Comparison of ENCODE assay signal across 9 cellular contexts in genomic region chr19:9818734-9819589, GRCh38. TPM values are rescaled to one million over a fixed set of nuclear protein-coding genes. Genes with fewer than 3 reads are reported as not detected.
DNase-seq lines count a peak whose midpoint lies in the region; ATAC-seq, FAIRE-seq and TF ChIP-seq lines count a peak whose summit lies in the region.
"Had no signal": no experiment of that assay in that cellular context is flagged by ENCODE, and none has a peak within 500 bp of the region (broad histone marks: within the 10 kb centered on the region; RNA-seq: fewer than 3 reads in every experiment).

FBXL12 (minus strand) TSS chr19:9819079; CDS start chr19:9818813, 266 bp downstream.

- H3K9me3 Mint-ChIP-seq in chondrocyte (ENCODE audit: low read depth), result no peaks in the 10 kb centered on the region

- TF ChIP-seq CTCF in chondrocyte (IDR thresholded peaks at IDR 0.05) (no peak), kidney (IDR thresholded peaks at IDR 0.05; ENCODE audit: borderline replicate concordance, extremely low read depth, insufficient read depth) (no peak)

- H3K36me3 Mint-ChIP-seq in chondrocyte (ENCODE audit: low read depth), result peaks cover 4% of the 10 kb centered on the region

- DNase-seq in AG20443 (ENCODE audit: low spot score) (peak; percentile 95), NCI-H510A treated with DMSO at 0.1 percent for 48 hours (lab: John Stamatoyannopoulos, UW) (peak; percentile 99), chondrocyte (ENCODE audit: low spot score) (peak; percentile 100), kidney (peak; percentile 100)
- DNase-seq in activated CD4-positive, alpha-beta T cell treated with anti-CD3 and anti-CD28 coated beads for 24 hours (ENCODE audit: low read depth in 2 of 2), result peak; percentile 100
- DNase-seq in stimulated activated CD4-positive, alpha-beta T cell treated with anti-CD3 and anti-CD28 coated beads, Interleukin-15, amount 100 ng/mL, for 24 hours, result peak; percentile 100

- H3K9ac ChIP-seq in kidney (ENCODE audit: low read length in 2 of 2), result peak within 1 kb of the TSS; percentile 84 to 92

- ATAC-seq in HG03432 (IDR thresholded peaks at IDR 0.05; ENCODE audit: unreplicated experiment), result peak; percentile 86

- peak within 1 kb of the TSS; percentile 66 to 93 for H3K4me3 ChIP-seq in kidney (ENCODE audit: low read length in 2 of 2)

- peaks cover 6 to 9% of the 10 kb centered on the region in 2 donors for H3K4me1 ChIP-seq in kidney (ENCODE audit: control insufficient read depth in 1 of 2, insufficient read depth in 1 of 2, low read depth in 1 of 2, low read length in 2 of 2)

- peak; percentile 91 for TF ChIP-seq POLR2A in GM19099 (IDR thresholded peaks at IDR 0.05; ENCODE audit: extremely low read depth, insufficient read length, low read depth)

- peak within 1 kb of the TSS; percentile 96 for H3K27ac Mint-ChIP-seq in chondrocyte (ENCODE audit: unreplicated experiment)

- H3K36me3 ChIP-seq in kidney (ENCODE audit: control insufficient read depth in 1 of 2, insufficient read depth in 2 of 2, low read length in 2 of 2), result no peaks in the 10 kb centered on the region

- peaks cover 39% of the 10 kb centered on the region for H3K4me1 Mint-ChIP-seq in chondrocyte (ENCODE audit: low read depth)

- FAIRE-seq in kidney (lab: Jason Lieb, UNC), result peak; percentile 95
- FAIRE-seq: islet of Langerhans had no signal

- H3K4me3 Mint-ChIP-seq in chondrocyte (ENCODE audit: unreplicated experiment), result peak within 1 kb of the TSS; percentile 89

- no peaks in the 10 kb centered on the region for H3K9me3 ChIP-seq in kidney (ENCODE audit: control insufficient read depth in 1 of 2, low read length in 2 of 2)

- intact Hi-C loops in kidney (cut with DNase I), result no loop called here

- H3K27ac ChIP-seq in kidney (ENCODE audit: low read depth in 2 of 2, low read length in 2 of 2), result peak within 1 kb of the TSS; percentile 84 to 97

- H3K27me3 Mint-ChIP-seq in chondrocyte (ENCODE audit: low read depth), result no peaks in the 10 kb centered on the region

RNA-seq across cellular contexts. Expression of gene FBXL12, which starts in this region (rescaled TPM):
- total RNA-seq in chondrocyte, result 24.2 to 27.8 TPM (median 26.7 TPM) in 3 replicates
- total RNA-seq in kidney, result 22.2 TPM
- polyA plus RNA-seq in kidney (ENCODE audit: insufficient read depth, low read depth, low replicate concordance), result 12.7 TPM

Comparison
In these comparisons a context has a peak if more than half of its experiments do, and no peak if none do; other contexts are left out.
1. Peak in every context shown above with its lines: DNase-seq, ATAC-seq, H3K4me3 ChIP-seq and H3K27ac ChIP-seq.